ENCODE assay signal across 8 cellular contexts in genomic region chr5:112691758-112692157, GRCh38. TPM values are rescaled to one million over a fixed set of nuclear protein-coding genes. Genes with fewer than 3 reads are reported as not detected.
DNase-seq lines count a peak whose midpoint lies in the region; ATAC-seq, FAIRE-seq and TF ChIP-seq lines count a peak whose summit lies in the region.

No MANE protein-coding gene starts in this region.

- peak; percentile 48 for FAIRE-seq in GM18507 (lab: Jason Lieb, UNC)

- H2AFZ ChIP-seq in PC-3 (ENCODE audit: low read length) = no peak overlapping the region

- no peak overlapping the region for H3K4me3 ChIP-seq in BJ (ENCODE audit: low read depth, low read length)
- no peak overlapping the region for H3K4me3 ChIP-seq in PC-3 (ENCODE audit: low read length)

- peak; percentile 27; the same call in 1 of the 2 replicates for TF ChIP-seq CTCF in BJ (IDR thresholded peaks at IDR 0.05; ENCODE audit: insufficient read depth, low read depth, low read length)
- peak; percentile 44 for TF ChIP-seq CTCF in PC-3 (conservative IDR thresholded peaks at IDR 0.05; ENCODE audit: low read depth, low read length)

- no peaks in the 10 kb centered on the region for H4K20me1 ChIP-seq in PC-3 (ENCODE audit: low read length)

- no peak overlapping the region for H3K27ac ChIP-seq in PC-3 (ENCODE audit: low read length)

- intact Hi-C loops in PC-3 (cut with micrococcal nuclease) = loop anchor here (1.0 to 5.0 kb wide), 2 partner anchors 66 to 156 kb away; no protein-coding TSS in a partner anchor

- H3K27me3 ChIP-seq in BJ (ENCODE audit: control insufficient read depth, insufficient read depth, low read length) = no peaks in the 10 kb centered on the region; the same call in 1 of the 2 replicates
- no peaks in the 10 kb centered on the region for H3K27me3 ChIP-seq in PC-3 (ENCODE audit: low read length)

- H3K9me2 ChIP-seq in PC-3 (replicated peaks; ENCODE audit: low read length) = no peaks in the 10 kb centered on the region

- DNase-seq in BJ (ENCODE audit: low read depth) (no peak), GM18507 (ENCODE audit: extremely low spot score, insufficient read length, low read depth) (no peak), PC-3 (peak; percentile 40), fibroblast of peridontal ligament (ENCODE audit: extremely low read depth) (peak; percentile 78), DMS153 (lab: John Stamatoyannopoulos, UW) (no peak), T-helper 9 cell (no peak)
- DNase-seq in activated CD8-positive, alpha-beta memory T cell treated with anti-CD3 and anti-CD28 coated beads, Interleukin-2, amount 50 U/mL, for 48 hours = no peak

- no peaks in the 10 kb centered on the region for H3K9me3 ChIP-seq in PC-3 (ENCODE audit: low read length)

- ATAC-seq in PC-3 = peak; percentile 62
- no peak for ATAC-seq in HG02970 (IDR thresholded peaks at IDR 0.05; ENCODE audit: low FRiP score, unreplicated experiment)

- no peak overlapping the region for H3K4me2 ChIP-seq in PC-3 (ENCODE audit: low read length)

- CTCF ChIA-PET in BJ (lab: Yijun Ruan, JAX) = interaction anchor here (0.7 to 3.9 kb wide), 5 partner anchors 18 to 126 kb away, joined by 3 to 22 read pairs (median 5); no protein-coding TSS in a partner anchor
- CTCF ChIA-PET in PC-3 (lab: Charles Lee) = interaction anchor here (1.1 kb wide), 1 partner anchor 266 kb away, joined by 4 read pairs; no protein-coding TSS in a partner anchor

- H3K9ac ChIP-seq in PC-3 (ENCODE audit: low read length) = no peak overlapping the region

- H3K79me2 ChIP-seq in PC-3 (ENCODE audit: low read length) = no peaks in the 10 kb centered on the region

- H3K36me3 ChIP-seq in BJ (ENCODE audit: control insufficient read depth, insufficient read depth, low read length) (no peaks in the 10 kb centered on the region), PC-3 (ENCODE audit: low read depth, low read length) (no peaks in the 10 kb centered on the region)

- POLR2A ChIA-PET in BJ (lab: Charles Lee) = no interaction called here
- POLR2A ChIA-PET in PC-3 (lab: Charles Lee; ENCODE audit: unreplicated experiment) = interaction anchor here (0.6 kb wide), 1 partner anchor 230 kb away, joined by 3 read pairs; the partner anchor contains the start of gene REEP5

- BruUV-seq in PC-3 (replicated peaks; lab: Mats Ljungman, UMichigan) = no TSS peak

- H3K4me1 ChIP-seq in PC-3 (ENCODE audit: insufficient read depth, low read length) = no peaks in the 10 kb centered on the region

- no peaks in the 10 kb centered on the region for H3F3A ChIP-seq in PC-3 (ENCODE audit: low read length, unreplicated experiment)

RNA-seq across cellular contexts. Expression of gene APC, which starts 45.9 kb away (rescaled TPM):
- 14.7 and 19.1 TPM in 2 replicates for polyA plus RNA-seq in BJ (2011; rRNA removed)
- 26.9 and 36.9 TPM in 2 replicates for polyA minus RNA-seq in BJ (2011; rRNA and poly(A)+ RNA removed)
- total RNA-seq in PC-3 (2014; rRNA removed) = 31.0 and 31.7 TPM in 2 replicates

Comparison
In these comparisons a context has a peak if more than half of its experiments do, and no peak if none do; other contexts are left out.
1. DNase-seq: peak in PC-3 (single experiment) and fibroblast of peridontal ligament (single experiment); none in BJ (single experiment), GM18507 (single experiment), DMS153 (single experiment), T-helper 9 cell (single experiment) and activated CD8-positive, alpha-beta memory T cell treated with anti-CD3 and anti-CD28 coated beads, Interleukin-2, amount 50 U/mL, for 48 hours (single experiment).